ENCODE assay signal across 1 cellular context in the genomic region with DNA sequence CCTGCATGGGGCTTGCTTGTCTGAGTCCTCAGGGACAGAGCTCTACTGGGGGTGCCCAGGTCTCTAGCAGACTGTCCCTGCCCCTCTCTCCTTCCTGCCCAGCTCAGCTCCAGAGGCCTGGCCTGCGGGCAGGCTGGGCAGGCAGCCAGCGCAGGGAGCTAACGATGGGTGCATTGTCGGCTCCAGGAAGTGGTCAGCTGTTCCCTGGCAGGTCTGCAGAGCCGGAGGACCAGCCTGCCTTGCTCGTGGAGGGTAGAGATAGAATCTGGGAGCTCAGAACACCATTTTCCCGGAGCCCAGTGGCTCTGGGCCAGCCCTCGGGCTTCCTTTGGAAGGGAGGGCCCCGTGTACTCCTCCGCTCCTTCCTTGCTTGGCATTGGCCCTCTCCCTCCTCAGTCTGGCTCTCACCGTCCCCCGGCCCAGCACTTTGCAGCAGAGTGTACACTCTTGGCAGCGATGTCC.
TF ChIP-seq lines count a peak whose summit lies in the region.

No MANE protein-coding gene starts in this region.

TF ChIP-seq in SK-N-SH, 30 proteins besides CTCF, POLR2A, EP300 and RAD21 (continued from another document):
- peak; percentile 37; the same call in 1 of the 2 replicates for TF ChIP-seq REST (IDR thresholded peaks at IDR 0.05; ENCODE audit: low read depth, low read length)
- TF ChIP-seq, protein P1, sequence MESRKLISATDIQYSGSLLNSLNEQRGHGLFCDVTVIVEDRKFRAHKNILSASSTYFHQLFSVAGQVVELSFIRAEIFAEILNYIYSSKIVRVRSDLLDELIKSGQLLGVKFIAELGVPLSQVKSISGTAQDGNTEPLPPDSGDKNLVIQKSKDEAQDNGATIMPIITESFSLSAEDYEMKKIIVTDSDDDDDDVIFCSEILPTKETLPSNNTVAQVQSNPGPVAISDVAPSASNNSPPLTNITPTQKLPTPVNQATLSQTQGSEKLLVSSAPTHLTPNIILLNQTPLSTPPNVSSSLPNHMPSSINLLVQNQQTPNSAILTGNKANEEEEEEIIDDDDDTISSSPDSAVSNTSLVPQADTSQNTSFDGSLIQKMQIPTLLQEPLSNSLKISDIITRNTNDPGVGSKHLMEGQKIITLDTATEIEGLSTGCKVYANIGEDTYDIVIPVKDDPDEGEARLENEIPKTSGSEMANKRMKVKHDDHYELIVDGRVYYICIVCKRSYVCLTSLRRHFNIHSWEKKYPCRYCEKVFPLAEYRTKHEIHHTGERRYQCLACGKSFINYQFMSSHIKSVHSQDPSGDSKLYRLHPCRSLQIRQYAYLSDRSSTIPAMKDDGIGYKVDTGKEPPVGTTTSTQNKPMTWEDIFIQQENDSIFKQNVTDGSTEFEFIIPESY (IDR thresholded peaks at IDR 0.05; ENCODE audit: borderline replicate concordance, low read depth) = no peak
- TF ChIP-seq TCF12 (IDR thresholded peaks at IDR 0.05) = peak; percentile 83
- TF ChIP-seq RCOR1 (IDR thresholded peaks at IDR 0.05; ENCODE audit: low read length) = 0 out of 2 replicates have a peak, but pooled peaks have one; percentile 13
- TF ChIP-seq SMC3 (IDR thresholded peaks at IDR 0.05; ENCODE audit: low read depth, low read length) = no peak
- TF ChIP-seq JUND (IDR thresholded peaks at IDR 0.05) = peak; percentile 35; the same call in 1 of the 2 replicates
- peak; percentile 71 for TF ChIP-seq ELF1 (IDR thresholded peaks at IDR 0.05)
- TF ChIP-seq GABPA (IDR thresholded peaks at IDR 0.05; ENCODE audit: low read depth) = peak; percentile 35; the same call in 1 of the 2 replicates
- no peak for TF ChIP-seq USF2 (IDR thresholded peaks at IDR 0.05; ENCODE audit: borderline replicate concordance, low read depth, low read length)
- TF ChIP-seq FOXJ3 (CRISPR knock-in tag; IDR thresholded peaks at IDR 0.05) = peak; percentile 79
- peak; percentile 27 for TF ChIP-seq CHD2 (IDR thresholded peaks at IDR 0.05; ENCODE audit: low read length, partially characterized antibody)
- TF ChIP-seq IRF3 (IDR thresholded peaks at IDR 0.05; ENCODE audit: low read depth, low read length) = no peak
